36 cellular contexts compared by ENCODE assay signal in genomic region chr16:55615071-55615470, GRCh38. TPM values are rescaled to one million over a fixed set of nuclear protein-coding genes. Genes with fewer than 3 reads are reported as not detected.
"Had no signal": no experiment of that assay in that cellular context is flagged by ENCODE, and none has a peak within 500 bp of the region (broad histone marks: within the 10 kb centered on the region; RNA-seq: fewer than 3 reads in every experiment).

No MANE protein-coding gene starts in this region.

- H3K36me3 Mint-ChIP-seq: activated CD4-positive, alpha-beta memory T cell treated with anti-CD3 and anti-CD28 coated beads for 36 hours; activated CD8-positive, alpha-beta memory T cell treated with anti-CD3 and anti-CD28 coated beads, Interleukin-2, amount 10 ng/mL, durations not matched to agents 7 days and 5 days; activated naive CD8-positive, alpha-beta T cell treated with anti-CD3 and anti-CD28 coated beads, Interleukin-2, amount 10 ng/mL, durations not matched to agents 7 days and 5 days; brain; T-cell had no signal

- H3K4me3 Mint-ChIP-seq: activated CD4-positive, alpha-beta memory T cell treated with anti-CD3 and anti-CD28 coated beads for 36 hours; activated CD4-positive, alpha-beta T cell treated with anti-CD3 and anti-CD28 coated beads for 36 hours; activated CD4-positive, alpha-beta T cell treated with anti-CD3 and anti-CD28 coated beads, Interleukin-2, amount 10 ng/mL, durations not matched to agents 24 days and 14 days; activated CD8-positive, alpha-beta memory T cell treated with anti-CD3 and anti-CD28 coated beads, Interleukin-2, amount 10 ng/mL, durations not matched to agents 7 days and 5 days; activated CD8-positive, alpha-beta T cell treated with anti-CD3 and anti-CD28 coated beads, Interleukin-2, amount 10 ng/mL, durations not matched to agents 7 days and 5 days; activated naive CD4-positive, alpha-beta T cell treated with anti-CD3 and anti-CD28 coated beads for 36 hours; activated naive CD8-positive, alpha-beta T cell treated with anti-CD3 and anti-CD28 coated beads, Interleukin-2, amount 10 ng/mL, durations not matched to agents 7 days and 5 days; activated T-helper 1 cell treated with anti-CD3 and anti-CD28 coated beads, Interleukin-12 subunit alpha, Interleukin-12 subunit beta, Interleukin-2, Interleukin-4 antibody, amounts not matched to agents 30 ng/mL and 10 ng/mL and 1 ng/mL, durations not matched to agents 14 hours and 24 hours and 36 hours; brain; effector memory CD8-positive, alpha-beta T cell; T-cell; T-helper 1 cell treated with Interleukin-12 subunit alpha and Interleukin-12 subunit beta and Interleukin-4 antibody, amounts not matched to agents 30 μg/mL and 1 μg/mL, for 36 hours had no signal

- H3K9me3 Mint-ChIP-seq: activated CD4-positive, alpha-beta memory T cell treated with anti-CD3 and anti-CD28 coated beads for 36 hours; activated naive CD8-positive, alpha-beta T cell treated with anti-CD3 and anti-CD28 coated beads, Interleukin-2, amount 10 ng/mL, durations not matched to agents 7 days and 5 days; activated T-helper 1 cell treated with anti-CD3 and anti-CD28 coated beads, Interleukin-12 subunit alpha, Interleukin-12 subunit beta, Interleukin-2, Interleukin-4 antibody, amounts not matched to agents 30 ng/mL and 10 ng/mL and 1 ng/mL, durations not matched to agents 14 hours and 24 hours and 36 hours; activated T-helper 2 cell treated with anti-CD3 and anti-CD28 coated beads, Interferon-gamma antibody, Interleukin-2, Interleukin-4, amounts not matched to agents 10 μg/mL and 5 μg/mL and 100 μg/mL, durations not matched to agents 14 hours and 24 hours and 36 hours; T-helper 1 cell treated with Interleukin-12 subunit alpha and Interleukin-12 subunit beta and Interleukin-4 antibody, amounts not matched to agents 30 μg/mL and 1 μg/mL, for 36 hours had no signal

- H3K4me1 Mint-ChIP-seq: activated CD4-positive, alpha-beta T cell treated with anti-CD3 and anti-CD28 coated beads for 36 hours; activated CD4-positive, alpha-beta T cell treated with anti-CD3 and anti-CD28 coated beads, Interleukin-2, amount 10 ng/mL, durations not matched to agents 24 days and 14 days; activated CD8-positive, alpha-beta memory T cell treated with anti-CD3 and anti-CD28 coated beads, Interleukin-2, amount 10 ng/mL, durations not matched to agents 7 days and 5 days; activated naive CD8-positive, alpha-beta T cell treated with anti-CD3 and anti-CD28 coated beads, Interleukin-2, amount 10 ng/mL, durations not matched to agents 7 days and 5 days; brain; T-cell had no signal

- DNase-seq: activated CD4-positive, alpha-beta memory T cell treated with anti-CD3 and anti-CD28 coated beads for 36 hours; activated CD4-positive, alpha-beta T cell treated with anti-CD3 and anti-CD28 coated beads for 36 hours; activated CD4-positive, alpha-beta T cell treated with anti-CD3 and anti-CD28 coated beads, Interleukin-2, amount 10 ng/mL, durations not matched to agents 24 days and 14 days; activated CD4-positive, CD25-positive, alpha-beta regulatory T cell; activated CD4-positive, CD25-positive, alpha-beta regulatory T cell treated with anti-CD3 and anti-CD28 coated beads, Interleukin-2, amount 50 U/mL, for 72 hours; activated CD8-positive, alpha-beta memory T cell treated with anti-CD3 and anti-CD28 coated beads, Interleukin-2, amount 10 ng/mL, durations not matched to agents 7 days and 5 days; activated CD8-positive, alpha-beta memory T cell treated with anti-CD3 and anti-CD28 coated beads, Interleukin-2, amount 50 U/mL, for 4 hours; activated CD8-positive, alpha-beta T cell treated with anti-CD3 and anti-CD28 coated beads, Interleukin-2, amount 10 ng/mL, durations not matched to agents 7 days and 5 days; activated effector memory CD4-positive, alpha-beta T cell treated with anti-CD3 and anti-CD28 coated beads, Interleukin-2, amount 50 U/mL, for 16 hours; activated naive CD4-positive, alpha-beta T cell treated with anti-CD3 and anti-CD28 coated beads for 36 hours; activated naive CD8-positive, alpha-beta T cell treated with anti-CD3 and anti-CD28 coated beads, Interleukin-2, amount 10 ng/mL, durations not matched to agents 7 days and 5 days; activated T-cell treated with anti-CD3 and anti-CD28 coated beads, Interleukin-2, amount 50 U/mL, for 1 hour; activated T-cell treated with anti-CD3 and anti-CD28 coated beads, Interleukin-2, amount 50 U/mL, for 48 hours; central memory CD4-positive, alpha-beta T cell; cerebellar nuclear complex; colonic mucosa; effector CD4-positive, alpha-beta T cell; effector memory CD8-positive, alpha-beta T cell; esophagus squamous epithelium; foreskin melanocyte; heart right ventricle; SW 1271; T-cell; T-helper 9 cell had no signal

- H3K27ac Mint-ChIP-seq: activated CD4-positive, alpha-beta memory T cell treated with anti-CD3 and anti-CD28 coated beads for 36 hours; activated CD4-positive, alpha-beta T cell treated with anti-CD3 and anti-CD28 coated beads for 36 hours; activated CD4-positive, alpha-beta T cell treated with anti-CD3 and anti-CD28 coated beads, Interleukin-2, amount 10 ng/mL, durations not matched to agents 24 days and 14 days; activated CD8-positive, alpha-beta memory T cell treated with anti-CD3 and anti-CD28 coated beads, Interleukin-2, amount 10 ng/mL, durations not matched to agents 7 days and 5 days; activated CD8-positive, alpha-beta T cell treated with anti-CD3 and anti-CD28 coated beads, Interleukin-2, amount 10 ng/mL, durations not matched to agents 7 days and 5 days; activated naive CD4-positive, alpha-beta T cell treated with anti-CD3 and anti-CD28 coated beads for 36 hours; activated naive CD4-positive, alpha-beta T cell treated with anti-CD3 and anti-CD28 coated beads, Interleukin-2, amount 50 U/mL, for 72 hours; activated naive CD8-positive, alpha-beta T cell treated with anti-CD3 and anti-CD28 coated beads, Interleukin-2, amount 10 ng/mL, durations not matched to agents 7 days and 5 days; activated T-helper 1 cell treated with anti-CD3 and anti-CD28 coated beads, Interleukin-12 subunit alpha, Interleukin-12 subunit beta, Interleukin-2, Interleukin-4 antibody, amounts not matched to agents 30 ng/mL and 10 ng/mL and 1 ng/mL, durations not matched to agents 14 hours and 24 hours and 36 hours; activated T-helper 2 cell treated with anti-CD3 and anti-CD28 coated beads, Interferon-gamma antibody, Interleukin-2, Interleukin-4, amounts not matched to agents 10 μg/mL and 5 μg/mL and 100 μg/mL, durations not matched to agents 14 hours and 24 hours and 36 hours; brain; effector memory CD8-positive, alpha-beta T cell; T-cell; T-helper 1 cell treated with Interleukin-12 subunit alpha and Interleukin-12 subunit beta and Interleukin-4 antibody, amounts not matched to agents 30 μg/mL and 1 μg/mL, for 36 hours had no signal

RNA-seq across cellular contexts. Expression of gene SLC6A2, which starts 40.7 kb away (rescaled TPM):
- total RNA-seq: activated CD4-positive, alpha-beta memory T cell treated with anti-CD3 and anti-CD28 coated beads for 36 hours; activated CD4-positive, alpha-beta T cell treated with anti-CD3 and anti-CD28 coated beads for 36 hours; activated CD4-positive, alpha-beta T cell treated with anti-CD3 and anti-CD28 coated beads, Interleukin-2, amount 10 ng/mL, durations not matched to agents 24 days and 14 days; activated CD8-positive, alpha-beta memory T cell treated with anti-CD3 and anti-CD28 coated beads for 36 hours; activated CD8-positive, alpha-beta memory T cell treated with anti-CD3 and anti-CD28 coated beads, Interleukin-2, amount 10 ng/mL, durations not matched to agents 7 days and 5 days; activated CD8-positive, alpha-beta T cell treated with anti-CD3 and anti-CD28 coated beads, Interleukin-2, amount 10 ng/mL, durations not matched to agents 7 days and 5 days; activated naive CD4-positive, alpha-beta T cell treated with anti-CD3 and anti-CD28 coated beads for 36 hours; activated naive CD4-positive, alpha-beta T cell treated with anti-CD3 and anti-CD28 coated beads, Interleukin-2, amount 50 U/mL, for 72 hours; activated naive CD8-positive, alpha-beta T cell treated with anti-CD3 and anti-CD28 coated beads, Interleukin-2, amount 10 ng/mL, durations not matched to agents 7 days and 5 days; activated T-helper 1 cell treated with anti-CD3 and anti-CD28 coated beads, Interleukin-12 subunit alpha, Interleukin-12 subunit beta, Interleukin-2, Interleukin-4 antibody, amounts not matched to agents 30 ng/mL and 10 ng/mL and 1 ng/mL, durations not matched to agents 14 hours and 24 hours and 36 hours; activated T-helper 2 cell treated with anti-CD3 and anti-CD28 coated beads, Interferon-gamma antibody, Interleukin-2, Interleukin-4, amounts not matched to agents 10 μg/mL and 5 μg/mL and 100 μg/mL, durations not matched to agents 14 hours and 24 hours and 36 hours; ascending aorta; fibroblast of lung; fibroblast of villous mesenchyme; glomerular endothelial cell; T-cell; T-helper 2 cell treated with Interferon-gamma antibody and Interleukin-4, amounts not matched to agents 100 ng/mL and 5 ng/mL, for 36 hours had no signal

RNA-seq across cellular contexts. Expression of gene CAPNS2, which starts 48.6 kb away (rescaled TPM):
- total RNA-seq: activated CD4-positive, alpha-beta memory T cell treated with anti-CD3 and anti-CD28 coated beads for 36 hours; activated CD4-positive, alpha-beta T cell treated with anti-CD3 and anti-CD28 coated beads for 36 hours; activated CD4-positive, alpha-beta T cell treated with anti-CD3 and anti-CD28 coated beads, Interleukin-2, amount 10 ng/mL, durations not matched to agents 24 days and 14 days; activated CD8-positive, alpha-beta memory T cell treated with anti-CD3 and anti-CD28 coated beads for 36 hours; activated CD8-positive, alpha-beta memory T cell treated with anti-CD3 and anti-CD28 coated beads, Interleukin-2, amount 10 ng/mL, durations not matched to agents 7 days and 5 days; activated CD8-positive, alpha-beta T cell treated with anti-CD3 and anti-CD28 coated beads, Interleukin-2, amount 10 ng/mL, durations not matched to agents 7 days and 5 days; activated naive CD4-positive, alpha-beta T cell treated with anti-CD3 and anti-CD28 coated beads for 36 hours; activated naive CD4-positive, alpha-beta T cell treated with anti-CD3 and anti-CD28 coated beads, Interleukin-2, amount 50 U/mL, for 72 hours; activated naive CD8-positive, alpha-beta T cell treated with anti-CD3 and anti-CD28 coated beads, Interleukin-2, amount 10 ng/mL, durations not matched to agents 7 days and 5 days; activated T-helper 1 cell treated with anti-CD3 and anti-CD28 coated beads, Interleukin-12 subunit alpha, Interleukin-12 subunit beta, Interleukin-2, Interleukin-4 antibody, amounts not matched to agents 30 ng/mL and 10 ng/mL and 1 ng/mL, durations not matched to agents 14 hours and 24 hours and 36 hours; activated T-helper 2 cell treated with anti-CD3 and anti-CD28 coated beads, Interferon-gamma antibody, Interleukin-2, Interleukin-4, amounts not matched to agents 10 μg/mL and 5 μg/mL and 100 μg/mL, durations not matched to agents 14 hours and 24 hours and 36 hours; ascending aorta; cardiac muscle cell; T-cell had no signal
